Comparison of ENCODE assay signal across 15 cellular contexts in genomic region chr5:123813251-123813650, GRCh38.
DNase-seq lines count a peak whose midpoint lies in the region; ATAC-seq and TF ChIP-seq lines count a peak whose summit lies in the region.
"Had no signal": no experiment of that assay in that cellular context is flagged by ENCODE, and none has a peak within 500 bp of the region (broad histone marks: within the 10 kb centered on the region; RNA-seq: fewer than 3 reads in every experiment).

No MANE protein-coding gene starts in this region.

- BruUV-seq in PC-3 (replicated peaks; lab: Mats Ljungman, UMichigan) = no TSS peak

- no peaks in the 10 kb centered on the region for H3K27me3 Mint-ChIP-seq in endodermal cell (ENCODE audit: insufficient read depth)
- H3K27me3 Mint-ChIP-seq: activated naive CD8-positive, alpha-beta T cell treated with anti-CD3 and anti-CD28 coated beads, Interleukin-2, amount 10 ng/mL, durations not matched to agents 7 days and 5 days; activated T-helper 17 cell treated with anti-CD3 and anti-CD28 coated beads, Interleukin-2, amount 50 U/mL, for 72 hours had no signal

- no peaks in the 10 kb centered on the region for H4K20me1 ChIP-seq in PC-3 (ENCODE audit: low read length)

- H3K36me3 Mint-ChIP-seq in endodermal cell (ENCODE audit: low read depth) = no peaks in the 10 kb centered on the region
- H3K36me3 Mint-ChIP-seq: activated naive CD8-positive, alpha-beta T cell treated with anti-CD3 and anti-CD28 coated beads, Interleukin-2, amount 10 ng/mL, durations not matched to agents 7 days and 5 days had no signal

- H3K4me2 ChIP-seq in PC-3 (ENCODE audit: low read length) = peak overlapping the region; percentile 71; the same call in 1 of the 2 replicates

- no peak overlapping the region for H3K27ac Mint-ChIP-seq in endodermal cell
- H3K27ac Mint-ChIP-seq: activated naive CD8-positive, alpha-beta T cell treated with anti-CD3 and anti-CD28 coated beads, Interleukin-2, amount 10 ng/mL, durations not matched to agents 7 days and 5 days; activated T-helper 17 cell treated with anti-CD3 and anti-CD28 coated beads, Interleukin-2, amount 50 U/mL, for 72 hours had no signal

- H3K27me3 ChIP-seq in PC-3 (ENCODE audit: low read length) = no peaks in the 10 kb centered on the region
- H3K27me3 ChIP-seq in endodermal cell (ENCODE audit: control insufficient read depth, insufficient read depth, low read length, poor library complexity, severe bottlenecking) = no peaks in the 10 kb centered on the region
- no peaks in the 10 kb centered on the region for H3K27me3 ChIP-seq in thyroid gland
- H3K27me3 ChIP-seq: breast epithelium had no signal

- TF ChIP-seq CTCF in PC-3 (conservative IDR thresholded peaks at IDR 0.05; ENCODE audit: low read depth, low read length) (no peak), endodermal cell (conservative IDR thresholded peaks at IDR 0.05) (no peak), thyroid gland (IDR thresholded peaks at IDR 0.05) (no peak)

- 86 to 97% methylated on average over 1 to 3 of the region's 3 CpGs for WGBS in endodermal cell (ENCODE audit: insufficient coverage in 1 of 2, insufficient read length in 1 of 2), 2 experiments
- 41 to 49% methylated on average over 3 of the region's 3 CpGs for WGBS in thyroid gland, 2 donors

- no peaks in the 10 kb centered on the region for H3K9me3 ChIP-seq in PC-3 (ENCODE audit: low read length)
- no peaks in the 10 kb centered on the region for H3K9me3 ChIP-seq in endodermal cell (ENCODE audit: control insufficient read depth, low read length)
- no peaks in the 10 kb centered on the region for H3K9me3 ChIP-seq in thyroid gland
- H3K9me3 ChIP-seq: breast epithelium had no signal

- H3K79me2 ChIP-seq in PC-3 (ENCODE audit: low read length) = no peaks in the 10 kb centered on the region

- no peaks in the 10 kb centered on the region for H3K9me3 Mint-ChIP-seq in endodermal cell
- H3K9me3 Mint-ChIP-seq: activated naive CD8-positive, alpha-beta T cell treated with anti-CD3 and anti-CD28 coated beads, Interleukin-2, amount 10 ng/mL, durations not matched to agents 7 days and 5 days had no signal

- H3K4me3 ChIP-seq in PC-3 (ENCODE audit: low read length) = no peak overlapping the region
- H3K4me3 ChIP-seq in endodermal cell (ENCODE audit: low read length) = no peak overlapping the region
- H3K4me3 ChIP-seq in thyroid gland (replicated peaks in 1 of 3) = no peak overlapping the region
- H3K4me3 ChIP-seq: breast epithelium had no signal

- no peaks in the 10 kb centered on the region for H3K9me2 ChIP-seq in PC-3 (replicated peaks; ENCODE audit: low read length)

- peaks cover 69% of the 10 kb centered on the region for H3K4me1 Mint-ChIP-seq in endodermal cell
- H3K4me1 Mint-ChIP-seq: activated naive CD8-positive, alpha-beta T cell treated with anti-CD3 and anti-CD28 coated beads, Interleukin-2, amount 10 ng/mL, durations not matched to agents 7 days and 5 days; activated T-helper 17 cell treated with anti-CD3 and anti-CD28 coated beads, Interleukin-2, amount 50 U/mL, for 72 hours had no signal

- no peak overlapping the region for H3K4me3 Mint-ChIP-seq in endodermal cell
- H3K4me3 Mint-ChIP-seq: activated naive CD8-positive, alpha-beta T cell treated with anti-CD3 and anti-CD28 coated beads, Interleukin-2, amount 10 ng/mL, durations not matched to agents 7 days and 5 days; activated T-helper 17 cell treated with anti-CD3 and anti-CD28 coated beads, Interleukin-2, amount 50 U/mL, for 72 hours had no signal

- no peak for ATAC-seq in PC-3
- no peak for ATAC-seq in HG03442 (IDR thresholded peaks at IDR 0.05; ENCODE audit: unreplicated experiment)
- ATAC-seq: activated T-helper 17 cell treated with anti-CD3 and anti-CD28 coated beads, Interleukin-2, amount 50 U/mL, for 72 hours had no signal

- no peak for TF ChIP-seq POLR2A in thyroid gland (IDR thresholded peaks at IDR 0.05)
- TF ChIP-seq POLR2A in erythroblast (IDR thresholded peaks at IDR 0.05; ENCODE audit: low read length) = no peak

- no peak overlapping the region for H2AFZ ChIP-seq in PC-3 (ENCODE audit: low read length)

- DNase-seq in NK-92 treated with Interleukin-12 subunit alpha and Interleukin-12 subunit beta, amount 100 ng/mL, for 24 hours (lab: John Stamatoyannopoulos, UW) = peak; percentile 28
- DNase-seq in NK-92 (lab: John Stamatoyannopoulos, UW; ENCODE audit: unreplicated experiment) (no peak), PC-3 (no peak), endodermal cell (no peak), thyroid gland (peak; percentile 27 to 33), erythroblast (lab: John Stamatoyannopoulos, UW) (no peak), GDM1 (lab: John Stamatoyannopoulos, UW) (no peak)
- DNase-seq: activated CD4-positive, alpha-beta T cell treated with anti-CD3 and anti-CD28 coated beads for 48 hours; activated naive CD8-positive, alpha-beta T cell treated with anti-CD3 and anti-CD28 coated beads, Interleukin-2, amount 10 ng/mL, durations not matched to agents 7 days and 5 days; kidney; NCI-H446 treated with DMSO at 0.1 percent for 48 hours; stimulated activated CD4-positive, alpha-beta T cell treated with anti-CD3 and anti-CD28 coated beads, Interleukin-15, amount 100 ng/mL, for 24 hours had no signal

- H3K27ac ChIP-seq in PC-3 (ENCODE audit: low read length) (no peak overlapping the region), endodermal cell (ENCODE audit: low read depth, low read length) (peak overlapping the region; percentile 92), thyroid gland (peak overlapping the region in 2 of 3 donors; percentile 86 to 88)
- H3K27ac ChIP-seq: breast epithelium had no signal

- no peaks in the 10 kb centered on the region for H3K36me3 ChIP-seq in PC-3 (ENCODE audit: low read depth, low read length)
- H3K36me3 ChIP-seq in endodermal cell (ENCODE audit: control insufficient read depth, insufficient read depth, low read length) = no peaks in the 10 kb centered on the region
- H3K36me3 ChIP-seq in thyroid gland = no peaks in the 10 kb centered on the region
- H3K36me3 ChIP-seq: breast epithelium had no signal

- intact Hi-C loops in PC-3 (cut with micrococcal nuclease) (loop anchor here (10.0 kb wide), 1 partner anchor 108 kb away; no protein-coding TSS in a partner anchor), thyroid gland (cut with DNase I) (no loop called here)

- H3K9ac ChIP-seq in PC-3 (ENCODE audit: low read length) (no peak overlapping the region), endodermal cell (ENCODE audit: extremely low read depth, low read length, poor library complexity, severe bottlenecking) (no peak overlapping the region)

- CTCF ChIA-PET in PC-3 (lab: Charles Lee) = no interaction called here

- POLR2A ChIA-PET in PC-3 (lab: Charles Lee; ENCODE audit: unreplicated experiment) = no interaction called here

- H3K4me1 ChIP-seq in PC-3 (ENCODE audit: insufficient read depth, low read length) (peaks cover 13% of the 10 kb centered on the region), endodermal cell (ENCODE audit: control insufficient read depth, insufficient read depth, low read length) (peaks cover 24% of the 10 kb centered on the region), thyroid gland (peaks cover 51 to 70% of the 10 kb centered on the region in 2 donors)
- H3K4me1 ChIP-seq: breast epithelium had no signal

- no peaks in the 10 kb centered on the region for H3F3A ChIP-seq in PC-3 (ENCODE audit: low read length, unreplicated experiment)

Comparison
In these comparisons a context has a peak if more than half of its experiments do, and no peak if none do; other contexts are left out.
1. DNase-seq: peak in NK-92 treated with Interleukin-12 subunit alpha and Interleukin-12 subunit beta, amount 100 ng/mL, for 24 hours (single experiment) and thyroid gland (2 of 2); none in NK-92 (single experiment), PC-3 (single experiment), endodermal cell (single experiment), erythroblast (0 of 2) and GDM1 (single experiment).